ENCODE assay signal across 17 cellular contexts in the genomic region with DNA sequence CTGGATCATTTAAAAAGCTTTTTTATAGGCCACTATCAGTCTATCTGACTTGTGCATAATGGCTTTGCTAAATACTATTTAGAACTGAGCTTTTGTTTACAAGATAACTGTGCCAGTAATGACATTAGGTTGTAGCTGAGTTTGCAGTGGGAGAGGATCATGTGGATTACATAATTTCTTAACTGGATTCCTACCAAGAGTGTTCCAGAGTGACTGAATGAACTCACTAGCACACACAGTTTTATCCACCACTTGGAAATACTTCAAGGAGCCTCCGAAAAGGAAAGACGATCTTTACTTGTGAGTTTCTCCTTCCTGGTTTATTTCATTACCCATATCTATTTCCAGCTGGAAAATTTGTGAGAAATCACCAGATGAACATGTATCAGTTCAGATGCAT. TPM values are rescaled to one million over a fixed set of nuclear protein-coding genes. Genes with fewer than 3 reads are reported as not detected.
A peak's percentile ranks its signal among the peaks of the same experiment; 100 is the strongest.
DNase-seq lines count a peak whose midpoint lies in the region; ATAC-seq and TF ChIP-seq lines count a peak whose summit lies in the region.
"Had no signal": no experiment of that assay in that cellular context is flagged by ENCODE, and none has a peak within 500 bp of the region (broad histone marks: within the 10 kb centered on the region; RNA-seq: fewer than 3 reads in every experiment).

No MANE protein-coding gene starts in this region.

- no peak for TF ChIP-seq CTCF in cardiac fibroblast (IDR thresholded peaks at IDR 0.05; ENCODE audit: low read depth, low read length)
- no peak for TF ChIP-seq CTCF in gastroesophageal sphincter (IDR thresholded peaks at IDR 0.05)
- TF ChIP-seq CTCF in body of pancreas (IDR thresholded peaks at IDR 0.05) = no peak

- H3K27me3 ChIP-seq in gastroesophageal sphincter (no peaks in the 10 kb centered on the region), body of pancreas (no peaks in the 10 kb centered on the region)

- no peaks in the 10 kb centered on the region for H3K9me3 ChIP-seq in gastroesophageal sphincter
- no peaks in the 10 kb centered on the region for H3K9me3 ChIP-seq in body of pancreas

- no peak for TF ChIP-seq EP300 in gastroesophageal sphincter (IDR thresholded peaks at IDR 0.05)

- in situ Hi-C loops in G401 (cut with HindIII; ENCODE audit: low sequenced_read_pairs) = no loop called here

- no peaks in the 10 kb centered on the region for H3K36me3 ChIP-seq in gastroesophageal sphincter
- H3K36me3 ChIP-seq in body of pancreas (replicated peaks in 1 of 2; ENCODE audit: insufficient read depth in 1 of 2, low read depth in 2 of 2) = no peaks in the 10 kb centered on the region

- intact Hi-C loops in body of pancreas (cut with DNase I) = no loop called here

- ATAC-seq in gastroesophageal sphincter (peak; percentile 71), body of pancreas (no peak)
- ATAC-seq: activated CD8-positive, alpha-beta T cell treated with anti-CD3 and anti-CD28 coated beads, Interleukin-2, amount 10 ng/mL, durations not matched to agents 7 days and 5 days; natural killer cell treated with Interleukin-12 subunit alpha and Interleukin-12 subunit beta and Interleukin-15 and Interleukin-18, amount 100 ng/mL, for 72 hours; T-helper 17 cell had no signal

- H3K27ac ChIP-seq in gastroesophageal sphincter = peak overlapping the region in 2 of 4 donors; percentile 17 to 41
- H3K27ac ChIP-seq in body of pancreas = no peak overlapping the region

- WGBS in gastroesophageal sphincter (ENCODE audit: low coverage in 1 of 2), 2 donors = 18 to 38% methylated on average over 2 of the region's 2 CpGs
- 50 to 55% methylated on average over 2 of the region's 2 CpGs for WGBS in body of pancreas, 2 donors

- no peak overlapping the region for H3K4me3 ChIP-seq in cardiac fibroblast (replicated peaks in 1 of 2; ENCODE audit: low read depth in 2 of 2, low read length in 2 of 2)
- H3K4me3 ChIP-seq in gastroesophageal sphincter = no peak overlapping the region
- H3K4me3 ChIP-seq in body of pancreas = no peak overlapping the region

- no peak for TF ChIP-seq POLR2A in gastroesophageal sphincter (IDR thresholded peaks at IDR 0.05)
- TF ChIP-seq POLR2A in body of pancreas (IDR thresholded peaks at IDR 0.05) = no peak

- DNase-seq in G401 (ENCODE audit: low spot score) (peak; percentile 83), cardiac fibroblast (ENCODE audit: low read depth in 2 of 2) (peak; percentile 35 to 49), stromal cell of bone marrow (ENCODE audit: low read depth) (peak; percentile 51), activated gamma-delta T cell treated with Interleukin-2 at 50 U/mL for 16 hours (no peak), body of pancreas (no peak)
- no peak for DNase-seq in activated CD8-positive, alpha-beta memory T cell treated with anti-CD3 and anti-CD28 coated beads, Interleukin-2, amount 50 U/mL, for 4 hours
- DNase-seq: activated CD8-positive, alpha-beta T cell treated with anti-CD3 and anti-CD28 coated beads, Interleukin-2, amount 10 ng/mL, durations not matched to agents 7 days and 5 days; activated naive CD4-positive, alpha-beta T cell treated with anti-CD3 and anti-CD28 coated beads for 36 hours; foreskin melanocyte; NCI-H1694 treated with DMSO at 0.1 percent for 48 hours; stimulated activated CD4-positive, alpha-beta T cell treated with anti-CD3 and anti-CD28 coated beads, Interleukin-12 subunit alpha, Interleukin-12 subunit beta, amount 100 ng/mL, for 4 hours; stimulated activated CD4-positive, alpha-beta T cell treated with anti-CD3 and anti-CD28 coated beads, Interleukin-4, amount 100 ng/mL, for 4 hours; stimulated activated naive CD4-positive, alpha-beta T cell; T-helper 17 cell had no signal

- H3K4me1 ChIP-seq in gastroesophageal sphincter = peaks cover 0 to 32% (median 2%) of the 10 kb centered on the region in 3 donors
- H3K4me1 ChIP-seq in body of pancreas = no peaks in the 10 kb centered on the region

RNA-seq across cellular contexts. Expression of gene SYNE1, which starts 10.9 kb away (rescaled TPM):
- total RNA-seq in G401 (2014; rRNA removed; shearing (Covaris generic)) = 0.85 and 17.0 TPM in 2 replicates
- total RNA-seq in gastroesophageal sphincter (100 to 1,000 TPM; 160 to 268 (median 215) TPM), body of pancreas (100 to 1,000 TPM; 109 to 123 TPM)

RNA-seq across cellular contexts. Expression of gene MYCT1, which starts 49.6 kb away (rescaled TPM):
- not detected in 2 replicates for total RNA-seq in G401 (2014; rRNA removed; shearing (Covaris generic))
- 10 to 100 TPM in 2 of 4 donors, 1 to 10 TPM in 2; 7.9 to 15.2 (median 10.0) TPM for total RNA-seq in gastroesophageal sphincter
- 1 to 10 TPM; 3.9 to 4.6 TPM for total RNA-seq in body of pancreas
- total RNA-seq: activated CD8-positive, alpha-beta T cell treated with anti-CD3 and anti-CD28 coated beads, Interleukin-2, amount 10 ng/mL, durations not matched to agents 7 days and 5 days; activated naive CD4-positive, alpha-beta T cell treated with anti-CD3 and anti-CD28 coated beads for 36 hours; B cell; natural killer cell treated with Interleukin-12 subunit alpha and Interleukin-12 subunit beta and Interleukin-15 and Interleukin-18, amount 100 ng/mL, for 72 hours had no signal

Comparison
In these comparisons a context has a peak if more than half of its experiments do, and no peak if none do; other contexts are left out.
1. DNase-seq: peak in G401 (single experiment), cardiac fibroblast (2 of 2) and stromal cell of bone marrow (single experiment); none in activated CD8-positive, alpha-beta memory T cell treated with anti-CD3 and anti-CD28 coated beads, Interleukin-2, amount 50 U/mL, for 4 hours (single experiment), activated gamma-delta T cell treated with Interleukin-2 at 50 U/mL for 16 hours (single experiment) and body of pancreas (0 of 4).